ENCODE assay signal across 8 cellular contexts in genomic region chr7:106056513-106057203, GRCh38. TPM values are rescaled to one million over a fixed set of nuclear protein-coding genes. Genes with fewer than 3 reads are reported as not detected.
DNase-seq lines count a peak whose midpoint lies in the region; ATAC-seq and TF ChIP-seq lines count a peak whose summit lies in the region.

No MANE protein-coding gene starts in this region.

- intact Hi-C loops in lower lobe of right lung (cut with DNase I), result loop anchor here (5.0 kb wide), 1 partner anchor 96 kb away; no protein-coding TSS in a partner anchor

- H3K4me1 ChIP-seq in lower lobe of right lung, result peaks cover 7% of the 10 kb centered on the region

- H3K9me3 ChIP-seq in lower lobe of right lung, result no peaks in the 10 kb centered on the region

- TF ChIP-seq CTCF in AG10803 (conservative IDR thresholded peaks at IDR 0.05; ENCODE audit: low read length), result peak; percentile 88
- TF ChIP-seq CTCF in coronary artery (IDR thresholded peaks at IDR 0.05), result peak; percentile 84
- TF ChIP-seq CTCF in lower lobe of right lung (IDR thresholded peaks at IDR 0.05), result peak; percentile 87

- H3K4me3 ChIP-seq in AG10803 (ENCODE audit: low read length), result no peak overlapping the region
- no peak overlapping the region for H3K4me3 ChIP-seq in coronary artery
- H3K4me3 ChIP-seq in lower lobe of right lung, result no peak overlapping the region

- no peaks in the 10 kb centered on the region for H3K36me3 ChIP-seq in lower lobe of right lung

- DNase-seq in AG10803 (ENCODE audit: low read depth), result peak; percentile 71
- DNase-seq in NCI-H460 (ENCODE audit: extremely low read depth, low read depth), result peak; percentile 70
- peak; percentile 79 for DNase-seq in activated CD4-positive, alpha-beta T cell treated with anti-CD3 and anti-CD28 coated beads for 48 hours
- peak; percentile 76 for DNase-seq in coronary artery (ENCODE audit: low spot score)
- DNase-seq in lower lobe of right lung, result peak; percentile 69
- peak; percentile 41 for DNase-seq in stimulated activated CD8-positive, alpha-beta memory T cell treated with anti-CD3 and anti-CD28 coated beads, Interleukin-15, amount 100 ng/mL, for 1 hour (ENCODE audit: low read depth)

- H3K27me3 ChIP-seq in lower lobe of right lung (ENCODE audit: low read depth), result no peaks in the 10 kb centered on the region

- H3K27ac ChIP-seq in coronary artery (no peak overlapping the region), lower lobe of right lung (no peak overlapping the region)

- peak; percentile 53 for ATAC-seq in GM18909 (IDR thresholded peaks at IDR 0.05; ENCODE audit: poor library complexity, unreplicated experiment)
- ATAC-seq in HG03280 (IDR thresholded peaks at IDR 0.05; ENCODE audit: unreplicated experiment), result peak; percentile 58
- peak; percentile 89 to 95 for ATAC-seq in lower lobe of right lung

RNA-seq across cellular contexts. Expression of gene SYPL1, which starts 55.5 kb away (rescaled TPM):
- 30.6 and 33.6 TPM in 2 replicates for total RNA-seq in NCI-H460 (2014; rRNA removed; shearing (Covaris generic))
- 18.1 and 27.4 TPM in 2 replicates for polyA plus RNA-seq in NCI-H460 (2014; cell fraction: nucleus; rRNA removed)
- total RNA-seq in lower lobe of right lung, result 79.6 TPM
